In genomic region chr18:73264562-73264921, GRCh38 we compare ENCODE assay signal across 20 cellular contexts.
DNase-seq lines count a peak whose midpoint lies in the region; ATAC-seq, FAIRE-seq and TF ChIP-seq lines count a peak whose summit lies in the region.
"Had no signal": no experiment of that assay in that cellular context is flagged by ENCODE, and none has a peak within 500 bp of the region (broad histone marks: within the 10 kb centered on the region; RNA-seq: fewer than 3 reads in every experiment).

No MANE protein-coding gene starts in this region.

- no peak for DNase-seq in Calu3
- DNase-seq in PC-9 = no peak
- peak; percentile 13 for DNase-seq in fibroblast of villous mesenchyme (ENCODE audit: low read depth)
- DNase-seq in HepG2 (ENCODE audit: low spot score) = no peak
- DNase-seq: Caco-2; CD4-positive, alpha-beta T cell; EL; H7; HFFc6; Karpas-422; NCI-H1048; NCI-H1436 treated with DMSO at 0.1 percent for 48 hours; NCI-H2029 treated with DMSO at 0.1 percent for 48 hours; NCI-H524 had no signal

- H3K79me2 ChIP-seq in PC-9 (ENCODE audit: low read depth) (peaks cover 47% of the 10 kb centered on the region), HepG2 (ENCODE audit: insufficient read depth, low read length) (no peaks in the 10 kb centered on the region)

- 69% methylated on average over 4 of the region's 5 CpGs for WGBS in HUES64
- 16% methylated on average over 4 of the region's 5 CpGs for WGBS in HepG2 (ENCODE audit: low lambda C conversion rate)

- H3K4me2 ChIP-seq in PC-9 (peak overlapping the region; percentile 84), HepG2 (ENCODE audit: low read depth, low read length) (no peak overlapping the region)

- H3K4me3 Mint-ChIP-seq in Calu3 (ENCODE audit: low read depth, unreplicated experiment) = no peak overlapping the region
- H3K4me3 Mint-ChIP-seq: CD4-positive, alpha-beta T cell; HFFc6 had no signal

- POLR2A ChIA-PET in PC-9 (lab: Charles Lee; ENCODE audit: unreplicated experiment) (interaction anchor here (0.7 kb wide), 2 partner anchors 361 to 489 kb away, joined by 7 to 24 read pairs; no protein-coding TSS in a partner anchor), HepG2 (lab: Yijun Ruan, JAX) (no interaction called here)

- TF ChIP-seq RAD21 in HepG2 (CRISPR knock-in tag; IDR thresholded peaks at IDR 0.05) = no peak

- H2AFZ ChIP-seq in PC-9 (peak overlapping the region; percentile 92), HepG2 (ENCODE audit: low read length) (no peak overlapping the region)

- peaks cover 5% of the 10 kb centered on the region for H3K36me3 Mint-ChIP-seq in Calu3 (ENCODE audit: insufficient read depth, unreplicated experiment)

- H3K36me3 ChIP-seq in HUES64 (ENCODE audit: insufficient read depth, low read length) (no peaks in the 10 kb centered on the region), PC-9 (ENCODE audit: low read depth) (peaks cover 19% of the 10 kb centered on the region), HepG2 (replicated peaks in 1 of 2; ENCODE audit: control insufficient read depth in 1 of 2, insufficient read depth in 2 of 2, low read length in 2 of 2) (no peaks in the 10 kb centered on the region)
- H3K36me3 ChIP-seq: SJSA1 had no signal

- H4K20me1 ChIP-seq in PC-9 (ENCODE audit: insufficient read depth) = no peaks in the 10 kb centered on the region
- no peaks in the 10 kb centered on the region for H4K20me1 ChIP-seq in HepG2 (ENCODE audit: insufficient read depth, low read length)

- H3K9me3 ChIP-seq in HUES64 (ENCODE audit: insufficient read depth, low read depth, low read length) (no peaks in the 10 kb centered on the region), PC-9 (ENCODE audit: insufficient read depth, low read depth) (peaks cover 7% of the 10 kb centered on the region), HepG2 (ENCODE audit: low read length) (no peaks in the 10 kb centered on the region)
- H3K9me3 ChIP-seq: Caco-2, SJSA1 had no signal

- peak overlapping the region; percentile 78 for H3K27ac Mint-ChIP-seq in Calu3 (ENCODE audit: unreplicated experiment)
- H3K27ac Mint-ChIP-seq: CD4-positive, alpha-beta T cell; HFFc6 had no signal

- TF ChIP-seq CTCF in Calu3 (IDR thresholded peaks at IDR 0.05; ENCODE audit: unreplicated experiment) = no peak
- TF ChIP-seq CTCF in PC-9 (conservative IDR thresholded peaks at IDR 0.05) = no peak
- peak; percentile 1 for TF ChIP-seq CTCF in fibroblast of villous mesenchyme (IDR thresholded peaks at IDR 0.05; ENCODE audit: insufficient read depth, low read depth, low read length)
- TF ChIP-seq CTCF in HepG2 (CRISPR knock-in tag; IDR thresholded peaks at IDR 0.05) = no peak

- no peak for TF ChIP-seq EP300 in HepG2 (IDR thresholded peaks at IDR 0.05; ENCODE audit: low read depth in 2 of 2, low read length in 2 of 2)
- TF ChIP-seq EP300 in HepG2 (CRISPR knock-in tag; IDR thresholded peaks at IDR 0.05; ENCODE audit: borderline replicate concordance) = no peak

- H3K9me3 Mint-ChIP-seq in Calu3 (ENCODE audit: low read depth, unreplicated experiment) = no peaks in the 10 kb centered on the region
- H3K9me3 Mint-ChIP-seq: HFFc6 had no signal

- no peaks in the 10 kb centered on the region; the same call in 1 of the 2 replicates for H3K9me2 ChIP-seq in PC-9 (ENCODE audit: insufficient read depth)

- no peak overlapping the region for H3K9ac ChIP-seq in HUES64 (ENCODE audit: low read depth, low read length)
- H3K9ac ChIP-seq in HepG2 (ENCODE audit: insufficient read depth, low read depth, low read length) = no peak overlapping the region

- intact Hi-C loops in Calu3 (cut with micrococcal nuclease; ENCODE audit: unreplicated experiment) (no loop called here), PC-9 (cut with micrococcal nuclease; ENCODE audit: unreplicated experiment) (no loop called here), HepG2 (cut with micrococcal nuclease; ENCODE audit: unreplicated experiment) (no loop called here)

- no peaks in the 10 kb centered on the region for H3F3A ChIP-seq in PC-9 (ENCODE audit: insufficient read depth, low read depth)

- H3K27ac ChIP-seq in HUES64 (ENCODE audit: low read depth, low read length) (no peak overlapping the region), PC-9 (peak overlapping the region; percentile 81), HepG2 (ENCODE audit: extremely low read length, insufficient read depth, low read length) (no peak overlapping the region)
- H3K27ac ChIP-seq: SJSA1 had no signal

- CTCF ChIA-PET in Calu3 (lab: Charles Lee) = interaction anchor here (0.6 kb wide), 1 partner anchor 847 kb away, joined by 3 read pairs; no protein-coding TSS in a partner anchor
- CTCF ChIA-PET in PC-9 (lab: Charles Lee) = no interaction called here
- CTCF ChIA-PET in HepG2 (lab: Yijun Ruan, JAX; ENCODE audit: low intra/inter-chr PET ratio, low total read pairs) = no interaction called here

- H3K27me3 Mint-ChIP-seq in Calu3 (ENCODE audit: unreplicated experiment) = no peaks in the 10 kb centered on the region
- H3K27me3 Mint-ChIP-seq: CD4-positive, alpha-beta T cell had no signal

- in situ Hi-C loops in HepG2 (cut with HindIII; ENCODE audit: extremely low pct_ligation_motif_present, low pct_unique_long_range_greater_than_20kb) = no loop called here

- peaks cover 9% of the 10 kb centered on the region for H3K4me1 Mint-ChIP-seq in Calu3 (ENCODE audit: low read depth, unreplicated experiment)

- peak overlapping the region; percentile 45 for H3K4me3 ChIP-seq in HUES64 (ENCODE audit: low read length)
- H3K4me3 ChIP-seq in PC-9 = peak overlapping the region; percentile 58; the same call in 1 of the 2 replicates
- H3K4me3 ChIP-seq in fibroblast of villous mesenchyme (ENCODE audit: low read depth, low read length) = peak overlapping the region; percentile 75
- H3K4me3 ChIP-seq in HepG2 (replicated peaks in 1 of 3; ENCODE audit: insufficient read depth in 1 of 3, low read depth in 2 of 3, low read length in 3 of 3) = no peak overlapping the region
- H3K4me3 ChIP-seq: SJSA1 had no signal

- no peaks in the 10 kb centered on the region for H3K27me3 ChIP-seq in HUES64 (ENCODE audit: insufficient read depth, low read length)
- no peaks in the 10 kb centered on the region for H3K27me3 ChIP-seq in PC-9 (ENCODE audit: insufficient read depth, low read depth)
- H3K27me3 ChIP-seq in HepG2 (ENCODE audit: control insufficient read depth in 1 of 2, insufficient read depth in 2 of 2, low read length in 2 of 2) = no peaks in the 10 kb centered on the region

- BruUV-seq in Calu3 (replicated peaks; lab: Mats Ljungman, UMichigan) (no TSS peak), PC-9 (replicated peaks; lab: Mats Ljungman, UMichigan) (no TSS peak), HepG2 (replicated peaks; lab: Mats Ljungman, UMichigan) (no TSS peak)

- TF ChIP-seq POLR2A in HepG2 (IDR thresholded peaks at IDR 0.05; ENCODE audit: insufficient read depth in 1 of 2, low read depth in 2 of 2, low read length in 2 of 2) = no peak

- FAIRE-seq in HepG2 (lab: Jason Lieb, UNC) = no peak
- FAIRE-seq: GM12891, GM18507 had no signal

- H3K4me1 ChIP-seq in HUES64 (ENCODE audit: insufficient read depth, low read length) (no peaks in the 10 kb centered on the region), PC-9 (replicated peaks; ENCODE audit: insufficient read depth) (peaks cover 27% of the 10 kb centered on the region), HepG2 (ENCODE audit: insufficient read depth, low read length) (no peaks in the 10 kb centered on the region)
- H3K4me1 ChIP-seq: Caco-2, SJSA1 had no signal

- ATAC-seq in GM19035 (IDR thresholded peaks at IDR 0.05; ENCODE audit: unreplicated experiment) (no peak), GM21786 (IDR thresholded peaks at IDR 0.05; ENCODE audit: unreplicated experiment) (no peak), HepG2 (no peak)

TF ChIP-seq in HepG2, 621 proteins besides CTCF, POLR2A, EP300 and RAD21 (continues in another document):
- no peak for TF ChIP-seq MTERF4 (CRISPR knock-in tag; IDR thresholded peaks at IDR 0.05)
- TF ChIP-seq KDM2A (CRISPR knock-in tag; IDR thresholded peaks at IDR 0.05; ENCODE audit: borderline replicate concordance, low read depth) = no peak
- no peak for TF ChIP-seq CSRNP1 (CRISPR knock-in tag; IDR thresholded peaks at IDR 0.05)
- no peak for TF ChIP-seq U2AF1 (optimal IDR thresholded peaks at IDR 0.05; ENCODE audit: low read depth, low read length)
- TF ChIP-seq TMF1 (CRISPR knock-in tag; IDR thresholded peaks at IDR 0.05; ENCODE audit: low read depth) = no peak
- no peak for TF ChIP-seq ZMYM3 (CRISPR knock-in tag; IDR thresholded peaks at IDR 0.05)
- no peak for TF ChIP-seq ZNF317 (CRISPR knock-in tag; IDR thresholded peaks at IDR 0.05)
- TF ChIP-seq HOXA3 (CRISPR knock-in tag; IDR thresholded peaks at IDR 0.05) = no peak
- TF ChIP-seq SIN3A (IDR thresholded peaks at IDR 0.05; ENCODE audit: borderline replicate concordance, low read depth, low read length) = no peak
- no peak for TF ChIP-seq ZNF784 (CRISPR knock-in tag; IDR thresholded peaks at IDR 0.05; ENCODE audit: borderline replicate concordance)
- no peak for TF ChIP-seq POGZ (CRISPR knock-in tag; IDR thresholded peaks at IDR 0.05)
- TF ChIP-seq ZNF383 (CRISPR knock-in tag; IDR thresholded peaks at IDR 0.05; ENCODE audit: borderline replicate concordance) = no peak

Comparison
In these comparisons a context has a peak if more than half of its experiments do, and no peak if none do; other contexts are left out.
1. H3K4me3 ChIP-seq: peak in HUES64 (single experiment), PC-9 (single experiment) and fibroblast of villous mesenchyme (single experiment); none in HepG2 (0 of 3).